In genomic region chr1:230261918-230262650, GRCh38 we compare ENCODE assay signal across 15 cellular contexts.
"Had no signal": no experiment of that assay in that cellular context is flagged by ENCODE, and none has a peak within 500 bp of the region (broad histone marks: within the 10 kb centered on the region; RNA-seq: fewer than 3 reads in every experiment).

No MANE protein-coding gene starts in this region.

- DNase-seq: activated CD4-positive, alpha-beta memory T cell treated with anti-CD3 and anti-CD28 coated beads, Interleukin-2, amount 10 ng/mL, durations not matched to agents 7 days and 5 days; activated CD4-positive, alpha-beta T cell treated with anti-CD3 and anti-CD28 coated beads for 4 hours; activated naive CD4-positive, alpha-beta T cell treated with anti-CD3 and anti-CD28 coated beads, Interleukin-2, amount 10 ng/mL, durations not matched to agents 7 days and 5 days; caudate nucleus; hippocampal formation; kidney; left ventricle myocardium inferior; mesenchymal stem cell; stimulated activated CD4-positive, alpha-beta T cell treated with anti-CD3 and anti-CD28 coated beads, Interleukin-2, amount 100 ng/mL, for 48 hours; T-helper 2 cell had no signal

- H3K4me3 ChIP-seq: left ventricle myocardium inferior, ovary, vagina had no signal

- H3K27ac ChIP-seq: left ventricle myocardium inferior, ovary, vagina had no signal

- H3K36me3 ChIP-seq: ovary had no signal

- H3K4me1 ChIP-seq: left ventricle myocardium inferior, vagina had no signal

- H3K9me3 ChIP-seq: left ventricle myocardium inferior, ovary, tibial artery, vagina had no signal

- ATAC-seq: esophagus mucosa; stimulated activated memory B cell treated with anti-CD40 and anti-IgM and Interleukin-4, amounts not matched to agents 10 μg/mL and 1 μg/mL and 100 μg/mL, for 72 hours had no signal

- H3K27me3 ChIP-seq: ovary, tibial artery, vagina had no signal
